Comparison of ENCODE assay signal across 8 cellular contexts in genomic region chr5:179820483-179821297, GRCh38.
A peak's percentile ranks its signal among the peaks of the same experiment; 100 is the strongest.
DNase-seq lines count a peak whose midpoint lies in the region; ATAC-seq and TF ChIP-seq lines count a peak whose summit lies in the region.

TSS of gene SQSTM1 (plus strand) at chr5:179820905. CDS start at chr5:179820937, 32 bp downstream.

- ATAC-seq in HG03354 (IDR thresholded peaks at IDR 0.05; ENCODE audit: poor library complexity, severe bottlenecking, unreplicated experiment): peak; percentile 45

- H3K27ac ChIP-seq in BLaER1 treated with 17β-estradiol and CSF1 and Interleukin-3, amounts not matched to agents 10 nM and 100 nM: peak within 1 kb of the TSS; percentile 89 to 98 (median 94)

- H3K9ac ChIP-seq in BLaER1 treated with 17β-estradiol and CSF1 and Interleukin-3, amounts not matched to agents 10 nM and 100 nM: peak within 1 kb of the TSS; percentile 91 to 99 (median 98)

- H3K36me3 ChIP-seq in BLaER1 treated with 17β-estradiol and CSF1 and Interleukin-3, amounts not matched to agents 10 nM and 100 nM: peaks cover 33 to 45% (median 41%) of the 10 kb centered on the region in 11 experiments

- H3K4me1 ChIP-seq in BLaER1 treated with 17β-estradiol and CSF1 and Interleukin-3, amounts not matched to agents 10 nM and 100 nM: peaks cover 50 to 81% (median 59%) of the 10 kb centered on the region in 10 experiments

- H4K20me1 ChIP-seq in BLaER1 treated with 17β-estradiol and CSF1 and Interleukin-3, amounts not matched to agents 10 nM and 100 nM: peaks cover 44 to 68% (median 49%) of the 10 kb centered on the region in 11 experiments

- peak within 1 kb of the TSS; percentile 89 to 100 (median 98) for H3K4me2 ChIP-seq in BLaER1 treated with 17β-estradiol and CSF1 and Interleukin-3, amounts not matched to agents 10 nM and 100 nM

- TF ChIP-seq POLR2A in GM19193 (IDR thresholded peaks at IDR 0.05; ENCODE audit: extremely low read depth, insufficient read depth, insufficient read length): peak; percentile 99

- H3K27me3 ChIP-seq in BLaER1 treated with 17β-estradiol and CSF1 and Interleukin-3, amounts not matched to agents 10 nM and 100 nM: peaks cover 19 to 30% (median 29%) of the 10 kb centered on the region in 11 experiments

- peak within 1 kb of the TSS; percentile 87 to 100 (median 98) for H3K4me3 ChIP-seq in BLaER1 treated with 17β-estradiol and CSF1 and Interleukin-3, amounts not matched to agents 10 nM and 100 nM

- H3K9me3 ChIP-seq in BLaER1 treated with 17β-estradiol and CSF1 and Interleukin-3, amounts not matched to agents 10 nM and 100 nM (replicated peaks in 1 of 11): no peaks in the 10 kb centered on the region

- DNase-seq in NOMO-1 treated with dmso at 0.1 percent for 144 hours (lab: John Stamatoyannopoulos, UW; ENCODE audit: unreplicated experiment) (peak; percentile 47), activated T-cell treated with anti-CD3 and anti-CD28 coated beads for 24 hours (ENCODE audit: low read depth) (peak; percentile 82), epidermal melanocyte (ENCODE audit: insufficient read length, low spot score) (peak; percentile 86), midbrain (lab: John Stamatoyannopoulos, UW) (peak; percentile 94)
- DNase-seq in stimulated activated CD8-positive, alpha-beta memory T cell treated with anti-CD3 and anti-CD28 coated beads, Interleukin-2, amount 100 ng/mL, for 1 hour (ENCODE audit: low read depth in 2 of 2): peak; percentile 66 to 76

Comparison
In these comparisons a context has a peak if more than half of its experiments do, and no peak if none do; other contexts are left out.
1. Peak in every context shown above with its lines: DNase-seq, ATAC-seq, H3K4me3 ChIP-seq and H3K27ac ChIP-seq.